ENCODE assay signal across 1 cellular context in the genomic region with DNA sequence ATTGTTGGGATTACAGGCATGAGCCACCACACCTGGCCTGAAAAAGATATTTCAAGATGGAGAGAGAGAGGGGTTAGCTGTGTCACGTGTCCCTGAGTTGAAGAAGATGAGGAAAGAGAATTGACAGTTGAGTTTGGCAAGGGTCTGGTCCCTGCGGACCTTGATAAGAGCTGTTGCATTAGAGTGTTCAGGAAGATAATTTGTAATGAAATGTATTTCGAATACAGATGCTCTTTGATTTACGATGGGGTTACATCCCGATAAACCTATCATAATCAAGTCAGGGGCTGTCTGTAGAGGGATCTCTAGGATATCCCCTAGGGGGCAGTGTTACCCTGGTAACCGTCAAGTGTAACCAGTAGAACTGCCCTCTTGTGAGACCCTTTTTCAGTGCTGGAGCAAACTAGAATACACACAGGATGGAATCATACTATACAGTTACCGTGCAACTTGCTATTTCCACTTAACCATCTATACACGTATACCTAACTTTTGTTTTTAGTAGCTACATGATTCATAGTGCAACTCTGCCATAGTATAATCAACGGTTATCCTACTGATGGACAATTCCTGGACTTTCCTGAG.
A peak's percentile ranks its signal among the peaks of the same experiment; 100 is the strongest.
TF ChIP-seq lines count a peak whose summit lies in the region.

No MANE protein-coding gene starts in this region.

TF ChIP-seq in K562, 482 proteins besides CTCF, POLR2A, EP300 and RAD21 (continued from another document and continues in another):
- TF ChIP-seq YY1 (IDR thresholded peaks at IDR 0.05; ENCODE audit: borderline replicate concordance in 1 of 3, control insufficient read depth in 1 of 3, extremely low read depth in 1 of 3, insufficient read depth in 3 of 3, insufficient read length in 1 of 3, insufficient replicate concordance in 2 of 3, low read depth in 1 of 3, low read length in 2 of 3) (peak in 1 of 3 experiments; percentile 67), HIVEP1 (CRISPR knock-in tag; IDR thresholded peaks at IDR 0.05) (no peak), SRSF9 (IDR thresholded peaks at IDR 0.05; ENCODE audit: borderline replicate concordance, low read depth, low read length) (no peak), ZNF76 (CRISPR knock-in tag; IDR thresholded peaks at IDR 0.05; ENCODE audit: borderline replicate concordance) (no peak), ILF3 (IDR thresholded peaks at IDR 0.05; ENCODE audit: borderline replicate concordance) (no peak), ZNF140 (CRISPR knock-in tag; IDR thresholded peaks at IDR 0.05) (no peak), FOXJ2 (tag; IDR thresholded peaks at IDR 0.05) (no peak), ZKSCAN1 (IDR thresholded peaks at IDR 0.05; ENCODE audit: low read depth, low read length) (no peak), BRF1 (IDR thresholded peaks at IDR 0.05; ENCODE audit: borderline replicate concordance, extremely low read depth, insufficient read length) (no peak), ILK (tag; IDR thresholded peaks at IDR 0.05; ENCODE audit: borderline replicate concordance, low read depth) (no peak), ZNF445 (CRISPR knock-in tag; IDR thresholded peaks at IDR 0.05; ENCODE audit: low read depth) (no peak), GABPB1 (CRISPR knock-in tag; IDR thresholded peaks at IDR 0.05) (peak; percentile 49; the same call in 1 of the 2 replicates), TBL1XR1 (IDR thresholded peaks at IDR 0.05; ENCODE audit: low read length in 2 of 2) (peak; percentile 27 to 86; a peak in 3 of 4 replicates), SMAD2 (IDR thresholded peaks at IDR 0.05; ENCODE audit: low read depth, low read length) (no peak), TEAD1 (CRISPR knock-in tag; IDR thresholded peaks at IDR 0.05) (peak in 1 of 2 experiments; percentile 16; a peak in 2 of 4 replicates), RBFOX2 (IDR thresholded peaks at IDR 0.05; ENCODE audit: low read depth, low read length) (no peak), ARNT (IDR thresholded peaks at IDR 0.05) (peak in 1 of 2 experiments; percentile 91; a peak in 2 of 4 replicates), SMC3 (conservative IDR thresholded peaks at IDR 0.05; ENCODE audit: insufficient read depth, low read depth, low read length) (peak; percentile 63; the same call in 1 of the 2 replicates), ZKSCAN3 (CRISPR knock-in tag; IDR thresholded peaks at IDR 0.05) (no peak), RFX5 (IDR thresholded peaks at IDR 0.05; ENCODE audit: low read depth, low read length) (no peak), ZNF764 (CRISPR knock-in tag; IDR thresholded peaks at IDR 0.05; ENCODE audit: low read depth) (no peak), ZNF133 (CRISPR knock-in tag; IDR thresholded peaks at IDR 0.05) (no peak), HNRNPK (IDR thresholded peaks at IDR 0.05; ENCODE audit: low read depth, low read length, poor library complexity, severe bottlenecking) (no peak), MEIS2 (IDR thresholded peaks at IDR 0.05; ENCODE audit: partially characterized antibody) (peak; percentile 98), CBFA2T2 (conservative IDR thresholded peaks at IDR 0.05) (peak; percentile 95), CEBPG (CRISPR knock-in tag; IDR thresholded peaks at IDR 0.05) (peak; percentile 56; the same call in 1 of the 2 replicates), CEBPG (tag; conservative IDR thresholded peaks at IDR 0.05 in 1 of 2, IDR thresholded peaks at IDR 0.05 in 1 of 2) (0 out of 4 replicates have a peak, but pooled peaks of 1 of the 2 experiments have one; percentile 26), POLR2G (IDR thresholded peaks at IDR 0.05; ENCODE audit: low read depth, low read length) (no peak), SPI1 (IDR thresholded peaks at IDR 0.05; ENCODE audit: borderline replicate concordance, low read depth, low read length) (no peak), SLC30A9 (CRISPR knock-in tag; IDR thresholded peaks at IDR 0.05) (no peak), ZBED1 (IDR thresholded peaks at IDR 0.05) (no peak), NFATC3 (IDR thresholded peaks at IDR 0.05) (no peak), ZNF282 (CRISPR knock-in tag; IDR thresholded peaks at IDR 0.05) (no peak), MCM2 (IDR thresholded peaks at IDR 0.05; ENCODE audit: low read depth) (no peak), POU5F1 (IDR thresholded peaks at IDR 0.05; ENCODE audit: borderline replicate concordance, low read depth, low read length, partially characterized antibody) (no peak), GABPA (tag; conservative IDR thresholded peaks at IDR 0.05; ENCODE audit: low read depth) (peak; percentile 31; the same call in 1 of the 2 replicates), HDAC6 (IDR thresholded peaks at IDR 0.05; ENCODE audit: low read depth, low read length) (no peak), NR1H2 (CRISPR knock-in tag; IDR thresholded peaks at IDR 0.05) (no peak), L3MBTL2 (IDR thresholded peaks at IDR 0.05) (peak; percentile 60; the same call in 1 of the 2 replicates), FOXA3 (CRISPR knock-in tag; conservative IDR thresholded peaks at IDR 0.05 in 1 of 2, IDR thresholded peaks at IDR 0.05 in 1 of 2) (no peak), ELF4 (CRISPR knock-in tag; IDR thresholded peaks at IDR 0.05) (0 out of 2 replicates have a peak, but pooled peaks have one; percentile 43)
- TF ChIP-seq, protein P1, sequence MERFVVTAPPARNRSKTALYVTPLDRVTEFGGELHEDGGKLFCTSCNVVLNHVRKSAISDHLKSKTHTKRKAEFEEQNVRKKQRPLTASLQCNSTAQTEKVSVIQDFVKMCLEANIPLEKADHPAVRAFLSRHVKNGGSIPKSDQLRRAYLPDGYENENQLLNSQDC (CRISPR knock-in tag; IDR thresholded peaks at IDR 0.05) = no peak
- TF ChIP-seq, protein P2, sequence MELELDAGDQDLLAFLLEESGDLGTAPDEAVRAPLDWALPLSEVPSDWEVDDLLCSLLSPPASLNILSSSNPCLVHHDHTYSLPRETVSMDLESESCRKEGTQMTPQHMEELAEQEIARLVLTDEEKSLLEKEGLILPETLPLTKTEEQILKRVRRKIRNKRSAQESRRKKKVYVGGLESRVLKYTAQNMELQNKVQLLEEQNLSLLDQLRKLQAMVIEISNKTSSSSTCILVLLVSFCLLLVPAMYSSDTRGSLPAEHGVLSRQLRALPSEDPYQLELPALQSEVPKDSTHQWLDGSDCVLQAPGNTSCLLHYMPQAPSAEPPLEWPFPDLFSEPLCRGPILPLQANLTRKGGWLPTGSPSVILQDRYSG (tag; conservative IDR thresholded peaks at IDR 0.05; ENCODE audit: low read depth) = no peak; the same call in none of the 2 replicates
- TF ChIP-seq, protein P3, sequence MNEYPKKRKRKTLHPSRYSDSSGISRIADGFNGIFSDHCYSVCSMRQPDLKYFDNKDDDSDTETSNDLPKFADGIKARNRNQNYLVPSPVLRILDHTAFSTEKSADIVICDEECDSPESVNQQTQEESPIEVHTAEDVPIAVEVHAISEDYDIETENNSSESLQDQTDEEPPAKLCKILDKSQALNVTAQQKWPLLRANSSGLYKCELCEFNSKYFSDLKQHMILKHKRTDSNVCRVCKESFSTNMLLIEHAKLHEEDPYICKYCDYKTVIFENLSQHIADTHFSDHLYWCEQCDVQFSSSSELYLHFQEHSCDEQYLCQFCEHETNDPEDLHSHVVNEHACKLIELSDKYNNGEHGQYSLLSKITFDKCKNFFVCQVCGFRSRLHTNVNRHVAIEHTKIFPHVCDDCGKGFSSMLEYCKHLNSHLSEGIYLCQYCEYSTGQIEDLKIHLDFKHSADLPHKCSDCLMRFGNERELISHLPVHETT (CRISPR knock-in tag; conservative IDR thresholded peaks at IDR 0.05 in 1 of 2, IDR thresholded peaks at IDR 0.05 in 1 of 2) = no peak
- TF ChIP-seq, protein P4, sequence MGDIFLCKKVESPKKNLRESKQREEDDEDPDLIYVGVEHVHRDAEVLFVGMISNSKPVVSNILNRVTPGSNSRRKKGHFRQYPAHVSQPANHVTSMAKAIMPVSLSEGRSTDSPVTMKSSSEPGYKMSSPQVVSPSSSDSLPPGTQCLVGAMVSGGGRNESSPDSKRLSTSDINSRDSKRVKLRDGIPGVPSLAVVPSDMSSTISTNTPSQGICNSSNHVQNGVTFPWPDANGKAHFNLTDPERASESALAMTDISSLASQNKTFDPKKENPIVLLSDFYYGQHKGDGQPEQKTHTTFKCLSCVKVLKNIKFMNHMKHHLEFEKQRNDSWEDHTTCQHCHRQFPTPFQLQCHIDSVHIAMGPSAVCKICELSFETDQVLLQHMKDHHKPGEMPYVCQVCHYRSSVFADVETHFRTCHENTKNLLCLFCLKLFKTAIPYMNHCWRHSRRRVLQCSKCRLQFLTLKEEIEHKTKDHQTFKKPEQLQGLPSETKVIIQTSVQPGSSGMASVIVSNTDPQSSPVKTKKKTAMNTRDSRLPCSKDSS (IDR thresholded peaks at IDR 0.05; ENCODE audit: low read depth, partially characterized antibody) = no peak
- TF ChIP-seq, protein P5, sequence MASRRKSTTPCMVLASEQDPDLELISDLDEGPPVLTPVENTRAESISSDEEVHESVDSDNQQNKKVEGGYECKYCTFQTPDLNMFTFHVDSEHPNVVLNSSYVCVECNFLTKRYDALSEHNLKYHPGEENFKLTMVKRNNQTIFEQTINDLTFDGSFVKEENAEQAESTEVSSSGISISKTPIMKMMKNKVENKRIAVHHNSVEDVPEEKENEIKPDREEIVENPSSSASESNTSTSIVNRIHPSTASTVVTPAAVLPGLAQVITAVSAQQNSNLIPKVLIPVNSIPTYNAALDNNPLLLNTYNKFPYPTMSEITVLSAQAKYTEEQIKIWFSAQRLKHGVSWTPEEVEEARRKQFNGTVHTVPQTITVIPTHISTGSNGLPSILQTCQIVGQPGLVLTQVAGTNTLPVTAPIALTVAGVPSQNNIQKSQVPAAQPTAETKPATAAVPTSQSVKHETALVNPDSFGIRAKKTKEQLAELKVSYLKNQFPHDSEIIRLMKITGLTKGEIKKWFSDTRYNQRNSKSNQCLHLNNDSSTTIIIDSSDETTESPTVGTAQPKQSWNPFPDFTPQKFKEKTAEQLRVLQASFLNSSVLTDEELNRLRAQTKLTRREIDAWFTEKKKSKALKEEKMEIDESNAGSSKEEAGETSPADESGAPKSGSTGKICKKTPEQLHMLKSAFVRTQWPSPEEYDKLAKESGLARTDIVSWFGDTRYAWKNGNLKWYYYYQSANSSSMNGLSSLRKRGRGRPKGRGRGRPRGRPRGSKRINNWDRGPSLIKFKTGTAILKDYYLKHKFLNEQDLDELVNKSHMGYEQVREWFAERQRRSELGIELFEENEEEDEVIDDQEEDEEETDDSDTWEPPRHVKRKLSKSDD (conservative IDR thresholded peaks at IDR 0.05; ENCODE audit: low read length) = no peak
- TF ChIP-seq, protein P6, sequence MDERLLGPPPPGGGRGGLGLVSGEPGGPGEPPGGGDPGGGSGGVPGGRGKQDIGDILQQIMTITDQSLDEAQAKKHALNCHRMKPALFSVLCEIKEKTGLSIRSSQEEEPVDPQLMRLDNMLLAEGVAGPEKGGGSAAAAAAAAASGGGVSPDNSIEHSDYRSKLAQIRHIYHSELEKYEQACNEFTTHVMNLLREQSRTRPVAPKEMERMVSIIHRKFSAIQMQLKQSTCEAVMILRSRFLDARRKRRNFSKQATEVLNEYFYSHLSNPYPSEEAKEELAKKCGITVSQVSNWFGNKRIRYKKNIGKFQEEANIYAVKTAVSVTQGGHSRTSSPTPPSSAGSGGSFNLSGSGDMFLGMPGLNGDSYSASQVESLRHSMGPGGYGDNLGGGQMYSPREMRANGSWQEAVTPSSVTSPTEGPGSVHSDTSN (CRISPR knock-in tag; IDR thresholded peaks at IDR 0.05; ENCODE audit: low read depth) = no peak
- TF ChIP-seq, protein P6 (tag; conservative IDR thresholded peaks at IDR 0.05; ENCODE audit: low read depth) = peak; percentile 94
- TF ChIP-seq, protein P7, sequence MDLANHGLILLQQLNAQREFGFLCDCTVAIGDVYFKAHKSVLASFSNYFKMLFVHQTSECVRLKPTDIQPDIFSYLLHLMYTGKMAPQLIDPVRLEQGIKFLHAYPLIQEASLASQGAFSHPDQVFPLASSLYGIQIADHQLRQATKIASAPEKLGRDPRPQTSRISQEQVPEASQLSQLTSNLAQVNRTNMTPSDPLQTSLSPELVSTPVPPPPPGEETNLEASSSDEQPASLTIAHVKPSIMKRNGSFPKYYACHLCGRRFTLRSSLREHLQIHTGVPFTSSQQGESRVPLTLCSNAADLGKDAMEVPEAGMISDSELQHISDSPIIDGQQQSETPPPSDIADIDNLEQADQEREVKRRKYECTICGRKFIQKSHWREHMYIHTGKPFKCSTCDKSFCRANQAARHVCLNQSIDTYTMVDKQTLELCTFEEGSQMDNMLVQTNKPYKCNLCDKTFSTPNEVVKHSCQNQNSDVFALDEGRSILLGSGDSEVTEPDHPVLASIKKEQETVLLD (IDR thresholded peaks at IDR 0.05) = peak; percentile 67; the same call in 1 of the 2 replicates
- TF ChIP-seq, protein P8, sequence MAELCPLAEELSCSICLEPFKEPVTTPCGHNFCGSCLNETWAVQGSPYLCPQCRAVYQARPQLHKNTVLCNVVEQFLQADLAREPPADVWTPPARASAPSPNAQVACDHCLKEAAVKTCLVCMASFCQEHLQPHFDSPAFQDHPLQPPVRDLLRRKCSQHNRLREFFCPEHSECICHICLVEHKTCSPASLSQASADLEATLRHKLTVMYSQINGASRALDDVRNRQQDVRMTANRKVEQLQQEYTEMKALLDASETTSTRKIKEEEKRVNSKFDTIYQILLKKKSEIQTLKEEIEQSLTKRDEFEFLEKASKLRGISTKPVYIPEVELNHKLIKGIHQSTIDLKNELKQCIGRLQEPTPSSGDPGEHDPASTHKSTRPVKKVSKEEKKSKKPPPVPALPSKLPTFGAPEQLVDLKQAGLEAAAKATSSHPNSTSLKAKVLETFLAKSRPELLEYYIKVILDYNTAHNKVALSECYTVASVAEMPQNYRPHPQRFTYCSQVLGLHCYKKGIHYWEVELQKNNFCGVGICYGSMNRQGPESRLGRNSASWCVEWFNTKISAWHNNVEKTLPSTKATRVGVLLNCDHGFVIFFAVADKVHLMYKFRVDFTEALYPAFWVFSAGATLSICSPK (IDR thresholded peaks at IDR 0.05; ENCODE audit: borderline replicate concordance) = no peak
- TF ChIP-seq, protein P9, sequence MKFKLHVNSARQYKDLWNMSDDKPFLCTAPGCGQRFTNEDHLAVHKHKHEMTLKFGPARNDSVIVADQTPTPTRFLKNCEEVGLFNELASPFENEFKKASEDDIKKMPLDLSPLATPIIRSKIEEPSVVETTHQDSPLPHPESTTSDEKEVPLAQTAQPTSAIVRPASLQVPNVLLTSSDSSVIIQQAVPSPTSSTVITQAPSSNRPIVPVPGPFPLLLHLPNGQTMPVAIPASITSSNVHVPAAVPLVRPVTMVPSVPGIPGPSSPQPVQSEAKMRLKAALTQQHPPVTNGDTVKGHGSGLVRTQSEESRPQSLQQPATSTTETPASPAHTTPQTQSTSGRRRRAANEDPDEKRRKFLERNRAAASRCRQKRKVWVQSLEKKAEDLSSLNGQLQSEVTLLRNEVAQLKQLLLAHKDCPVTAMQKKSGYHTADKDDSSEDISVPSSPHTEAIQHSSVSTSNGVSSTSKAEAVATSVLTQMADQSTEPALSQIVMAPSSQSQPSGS (CRISPR knock-in tag; IDR thresholded peaks at IDR 0.05) = no peak
